22 cellular contexts compared by ENCODE assay signal in genomic region chr6:71028236-71028876, GRCh38.
DNase-seq lines count a peak whose midpoint lies in the region; ATAC-seq and TF ChIP-seq lines count a peak whose summit lies in the region.
"Had no signal": no experiment of that assay in that cellular context is flagged by ENCODE, and none has a peak within 500 bp of the region (broad histone marks: within the 10 kb centered on the region; RNA-seq: fewer than 3 reads in every experiment).

No MANE protein-coding gene starts in this region.

- H3K79me2 ChIP-seq in GM23338 (replicated peaks; ENCODE audit: insufficient read depth) = no peaks in the 10 kb centered on the region

- H3K9me2 ChIP-seq in GM23338 (ENCODE audit: insufficient read depth) = peaks cover 7% of the 10 kb centered on the region; the same call in 1 of the 2 replicates
- H3K9me2 ChIP-seq: SK-N-SH had no signal

- H3K4me1 ChIP-seq in GM23338 (ENCODE audit: insufficient read depth) = no peaks in the 10 kb centered on the region
- H3K4me1 ChIP-seq: left lung, right atrium auricular region, testis had no signal

- H3K27me3 Mint-ChIP-seq in GM23338 (ENCODE audit: insufficient read depth, low read depth, poor library complexity) (peaks cover 2% of the 10 kb centered on the region), natural killer cell (ENCODE audit: low read depth in 2 of 2) (no peaks in the 10 kb centered on the region)

- 0 out of 2 replicates have a peak overlapping the region, but pooled peaks have one; percentile 19 for H2AFZ ChIP-seq in GM23338
- H2AFZ ChIP-seq: GM23248 had no signal

- H3K4me2 ChIP-seq in GM23338 = 0 out of 2 replicates have a peak overlapping the region, but pooled peaks have one; percentile 10
- H3K4me2 ChIP-seq: SK-N-SH had no signal

- ATAC-seq in GM23338 (peak; percentile 71), natural killer cell (no peak), GM21360 (IDR thresholded peaks at IDR 0.05; ENCODE audit: unreplicated experiment) (no peak)
- ATAC-seq: left lung, mucosa of descending colon had no signal

- intact Hi-C loops in natural killer cell (cut with micrococcal nuclease) = no loop called here

- H3K4me3 Mint-ChIP-seq in GM23338 = no peak overlapping the region
- H3K4me3 Mint-ChIP-seq in natural killer cell = no peak overlapping the region
- H3K4me3 Mint-ChIP-seq: activated naive CD4-positive, alpha-beta T cell treated with anti-CD3 and anti-CD28 coated beads, Interleukin-2, amount 50 U/mL, for 24 hours; CD4-positive, alpha-beta memory T cell had no signal

- no peaks in the 10 kb centered on the region for H3K9me3 ChIP-seq in WERI-Rb-1 (ENCODE audit: severe bottlenecking)
- H3K9me3 ChIP-seq: left lung, MG63, mucosa of descending colon, neutrophil, right atrium auricular region, SK-N-SH, testis had no signal

- H3K36me3 ChIP-seq in GM23338 (ENCODE audit: insufficient read depth) (no peaks in the 10 kb centered on the region), WERI-Rb-1 (no peaks in the 10 kb centered on the region)
- H3K36me3 ChIP-seq: left lung, MG63, neutrophil, right atrium auricular region had no signal

- no peak overlapping the region for H3K4me3 ChIP-seq in GM23338
- no peak overlapping the region for H3K4me3 ChIP-seq in WERI-Rb-1 (ENCODE audit: low read depth, low read length)
- H3K4me3 ChIP-seq in epithelial cell of proximal tubule (ENCODE audit: low read depth, low read length) = no peak overlapping the region
- H3K4me3 ChIP-seq: coronary artery, GM23248, left lung, MG63, mucosa of descending colon, right atrium auricular region, testis had no signal

- no peaks in the 10 kb centered on the region for H3F3A ChIP-seq in GM23338 (replicated peaks; ENCODE audit: low read depth)

- no peak for TF ChIP-seq CTCF in GM23338 (conservative IDR thresholded peaks at IDR 0.05; ENCODE audit: low read depth in 2 of 2)
- no peak for TF ChIP-seq CTCF in WERI-Rb-1 (IDR thresholded peaks at IDR 0.05; ENCODE audit: low read depth, low read length)
- TF ChIP-seq CTCF in epithelial cell of proximal tubule (conservative IDR thresholded peaks at IDR 0.05; ENCODE audit: low read depth, low read length) = no peak
- TF ChIP-seq CTCF in natural killer cell (IDR thresholded peaks at IDR 0.05) = no peak

- H3K9me3 Mint-ChIP-seq in GM23338 (no peaks in the 10 kb centered on the region), natural killer cell (no peaks in the 10 kb centered on the region)
- H3K9me3 Mint-ChIP-seq: activated naive CD4-positive, alpha-beta T cell treated with anti-CD3 and anti-CD28 coated beads, Interleukin-2, amount 50 U/mL, for 24 hours; CD4-positive, alpha-beta memory T cell had no signal

- no peaks in the 10 kb centered on the region for H4K20me1 ChIP-seq in GM23338 (replicated peaks; ENCODE audit: insufficient read depth)

- DNase-seq in GM23338 (ENCODE audit: low spot score) (peak; percentile 53), WERI-Rb-1 (peak; percentile 36), epithelial cell of proximal tubule (ENCODE audit: low read depth) (peak; percentile 12), pons (ENCODE audit: low spot score) (peak; percentile 43), NCI-H2227 (lab: John Stamatoyannopoulos, UW; ENCODE audit: unreplicated experiment) (no peak), natural killer cell (no peak)
- DNase-seq: activated CD4-positive, CD25-positive, alpha-beta regulatory T cell treated with anti-CD3 and anti-CD28 coated beads, Interleukin-2, amount 50 U/mL, for 72 hours; CD4-positive, alpha-beta memory T cell; DND-41; GM23248; left lung; MG63; mucosa of descending colon; NCI-H1694; SK-N-SH; T-helper 9 cell; testis had no signal

- H3K27me3 ChIP-seq in GM23338 (ENCODE audit: insufficient read depth) (no peaks in the 10 kb centered on the region), WERI-Rb-1 (ENCODE audit: insufficient read depth, low read depth, severe bottlenecking) (no peaks in the 10 kb centered on the region)
- H3K27me3 ChIP-seq: left lung, MG63, neutrophil, right atrium auricular region, testis had no signal

- H3K36me3 Mint-ChIP-seq in GM23338 (ENCODE audit: low read depth) = no peaks in the 10 kb centered on the region
- H3K36me3 Mint-ChIP-seq in natural killer cell = no peaks in the 10 kb centered on the region
- H3K36me3 Mint-ChIP-seq: activated naive CD4-positive, alpha-beta T cell treated with anti-CD3 and anti-CD28 coated beads, Interleukin-2, amount 50 U/mL, for 24 hours; CD4-positive, alpha-beta memory T cell had no signal

- H3K27ac ChIP-seq in GM23338 (ENCODE audit: low read depth) = no peak overlapping the region
- no peak overlapping the region for H3K27ac ChIP-seq in WERI-Rb-1
- H3K27ac ChIP-seq: coronary artery, GM23248, left lung, neutrophil, right atrium auricular region, testis had no signal

- peak overlapping the region; percentile 82 for H3K27ac Mint-ChIP-seq in GM23338
- H3K27ac Mint-ChIP-seq in natural killer cell = no peak overlapping the region
- H3K27ac Mint-ChIP-seq: activated naive CD4-positive, alpha-beta T cell treated with anti-CD3 and anti-CD28 coated beads, Interleukin-2, amount 50 U/mL, for 24 hours; CD4-positive, alpha-beta memory T cell had no signal

- H3K4me1 Mint-ChIP-seq in GM23338 (peaks cover 9% of the 10 kb centered on the region), natural killer cell (no peaks in the 10 kb centered on the region)
- H3K4me1 Mint-ChIP-seq: activated naive CD4-positive, alpha-beta T cell treated with anti-CD3 and anti-CD28 coated beads, Interleukin-2, amount 50 U/mL, for 24 hours; CD4-positive, alpha-beta memory T cell had no signal

TF ChIP-seq in GM23338, 12 proteins besides CTCF, POLR2A, EP300 and RAD21:
- TF ChIP-seq NANOG (IDR thresholded peaks at IDR 0.05; ENCODE audit: borderline replicate concordance) (no peak), EZH2phosphoT487 (IDR thresholded peaks at IDR 0.05; ENCODE audit: unreplicated experiment) (no peak), ZNF462 (CRISPR knock-in tag; IDR thresholded peaks at IDR 0.05) (peak; percentile 42; the same call in 1 of the 2 replicates)

Comparison
In these comparisons a context has a peak if more than half of its experiments do, and no peak if none do; other contexts are left out.
1. DNase-seq: peak in GM23338 (single experiment), WERI-Rb-1 (single experiment), epithelial cell of proximal tubule (single experiment) and pons (single experiment); none in NCI-H2227 (single experiment) and natural killer cell (single experiment).